2 cellular contexts compared by ENCODE assay signal in genomic region chr15:63586790-63587189, GRCh38.
TF ChIP-seq lines count a peak whose summit lies in the region.

No MANE protein-coding gene starts in this region.

TF ChIP-seq in A549, 52 proteins besides CTCF, POLR2A, EP300 and RAD21:
- TF ChIP-seq PBX3 (IDR thresholded peaks at IDR 0.05) = no peak
- TF ChIP-seq RNF2 (IDR thresholded peaks at IDR 0.05; ENCODE audit: borderline replicate concordance, low read depth) = no peak
- no peak for TF ChIP-seq FOSB (CRISPR knock-in tag; IDR thresholded peaks at IDR 0.05)
- no peak for TF ChIP-seq NR3C1 (IDR thresholded peaks at IDR 0.05)
- TF ChIP-seq SMC3 (IDR thresholded peaks at IDR 0.05) = no peak
- TF ChIP-seq FOSL2 (IDR thresholded peaks at IDR 0.05) = no peak
- TF ChIP-seq FOSL2 (CRISPR knock-in tag; IDR thresholded peaks at IDR 0.05) = no peak
- no peak for TF ChIP-seq RCOR1 (IDR thresholded peaks at IDR 0.05; ENCODE audit: low read depth, low read length)
- TF ChIP-seq MYC (IDR thresholded peaks at IDR 0.05; ENCODE audit: borderline replicate concordance, low read length) = no peak
- no peak for TF ChIP-seq POLR2AphosphoS2 (conservative IDR thresholded peaks at IDR 0.05; ENCODE audit: low read length)
- TF ChIP-seq ESRRA (IDR thresholded peaks at IDR 0.05; ENCODE audit: borderline replicate concordance, low read length) = no peak
- TF ChIP-seq TFCP2L1 (CRISPR knock-in tag; IDR thresholded peaks at IDR 0.05) = no peak
- TF ChIP-seq TP53 (CRISPR knock-in tag; IDR thresholded peaks at IDR 0.05) = no peak
- no peak for TF ChIP-seq KDM5A (IDR thresholded peaks at IDR 0.05)
- no peak for TF ChIP-seq MAX (IDR thresholded peaks at IDR 0.05)
- TF ChIP-seq ELK1 (IDR thresholded peaks at IDR 0.05; ENCODE audit: low read depth, low read length) = no peak
- no peak for TF ChIP-seq HOXB13 (CRISPR knock-in tag; IDR thresholded peaks at IDR 0.05; ENCODE audit: low read depth)

TF ChIP-seq in WTC11, 78 proteins besides CTCF, POLR2A, EP300 and RAD21 (continued from another document):
- TF ChIP-seq STAT6 (CRISPR knock-in tag; conservative IDR thresholded peaks at IDR 0.05; ENCODE audit: low read depth) (no peak), OVOL2 (CRISPR knock-in tag; IDR thresholded peaks at IDR 0.05; ENCODE audit: borderline replicate concordance) (no peak), E2F4 (CRISPR knock-in tag; IDR thresholded peaks at IDR 0.05; ENCODE audit: borderline replicate concordance, low read depth) (no peak), ATF1 (CRISPR knock-in tag; IDR thresholded peaks at IDR 0.05) (no peak), CREM (CRISPR knock-in tag; IDR thresholded peaks at IDR 0.05) (no peak), IRF2 (CRISPR knock-in tag; IDR thresholded peaks at IDR 0.05; ENCODE audit: borderline replicate concordance, low read depth) (no peak), ZNF281 (CRISPR knock-in tag; IDR thresholded peaks at IDR 0.05) (no peak), ESRRA (CRISPR knock-in tag; IDR thresholded peaks at IDR 0.05; ENCODE audit: borderline replicate concordance) (no peak), USF2 (CRISPR knock-in tag; IDR thresholded peaks at IDR 0.05) (no peak), ZNF532 (CRISPR knock-in tag; IDR thresholded peaks at IDR 0.05; ENCODE audit: borderline replicate concordance) (no peak), JUN (CRISPR knock-in tag; IDR thresholded peaks at IDR 0.05) (no peak), IRF1 (CRISPR knock-in tag; IDR thresholded peaks at IDR 0.05) (no peak), MYBL2 (CRISPR knock-in tag; IDR thresholded peaks at IDR 0.05) (no peak), PREB (CRISPR knock-in tag; IDR thresholded peaks at IDR 0.05; ENCODE audit: borderline replicate concordance) (no peak), FOXP1 (CRISPR knock-in tag; IDR thresholded peaks at IDR 0.05; ENCODE audit: borderline replicate concordance) (no peak), ATF6 (CRISPR knock-in tag; IDR thresholded peaks at IDR 0.05) (no peak), FOXJ3 (CRISPR knock-in tag; IDR thresholded peaks at IDR 0.05; ENCODE audit: borderline replicate concordance) (no peak)
